ENCODE assay signal across 8 cellular contexts in genomic region chr22:18890510-18891192, GRCh38. TPM values are rescaled to one million over a fixed set of nuclear protein-coding genes. Genes with fewer than 3 reads are reported as not detected.
DNase-seq lines count a peak whose midpoint lies in the region; ATAC-seq, FAIRE-seq and TF ChIP-seq lines count a peak whose summit lies in the region.
"Not testable (repeated sequence)": the region's sequence is repeated elsewhere in the genome, so short reads cannot be mapped to it uniquely, and the experiment has no call there.
"Had no signal": no experiment of that assay in that cellular context is flagged by ENCODE, and none has a peak within 500 bp of the region (broad histone marks: within the 10 kb centered on the region; RNA-seq: fewer than 3 reads in every experiment).

No MANE protein-coding gene starts in this region.

- H2AFZ ChIP-seq in GM12878 (ENCODE audit: control insufficient read depth, low read depth, low read length); HepG2 (ENCODE audit: low read length): not testable (repeated sequence)

- not testable (repeated sequence) for DNase-seq in GM12892 (ENCODE audit: insufficient read length); GM12878 (ENCODE audit: low read depth, low spot score); foreskin keratinocyte; HepG2 (ENCODE audit: low spot score)

- not testable (repeated sequence) for H3K79me2 ChIP-seq in GM12878 (ENCODE audit: control insufficient read depth, insufficient read depth, low read length); HepG2 (ENCODE audit: insufficient read depth, low read length)

- RAD21 ChIA-PET in GM12878 (lab: Charles Lee; ENCODE audit: unreplicated experiment), result not testable (repeated sequence)

- not testable (repeated sequence) for TF ChIP-seq POLR2A in GM12892 (IDR thresholded peaks at IDR 0.05; ENCODE audit: low read depth, low read length); GM12878 (IDR thresholded peaks at IDR 0.05; ENCODE audit: low read depth, low read length); HepG2 (IDR thresholded peaks at IDR 0.05; ENCODE audit: insufficient read depth in 1 of 2, low read depth in 2 of 2, low read length in 2 of 2)

- not testable (repeated sequence) for H3K9ac ChIP-seq in GM12878 (ENCODE audit: control insufficient read depth, insufficient read depth, low read length); HepG2 (ENCODE audit: insufficient read depth, low read depth, low read length)

- TF ChIP-seq CTCF in GM12878 (IDR thresholded peaks at IDR 0.05 in 2 of 3, conservative IDR thresholded peaks at IDR 0.05 in 1 of 3; ENCODE audit: control insufficient read depth in 2 of 3, extremely low read depth in 1 of 3, insufficient read depth in 1 of 3, low read depth in 3 of 3, low read length in 3 of 3); foreskin keratinocyte (conservative IDR thresholded peaks at IDR 0.05); HepG2 (CRISPR knock-in tag; IDR thresholded peaks at IDR 0.05): not testable (repeated sequence)

- not testable (repeated sequence) for BruUV-seq in GM12878 (replicated peaks; lab: Mats Ljungman, UMichigan); HepG2 (replicated peaks; lab: Mats Ljungman, UMichigan)

- FAIRE-seq in GM12892 (lab: Jason Lieb, UNC) (peak; percentile 77), GM12878 (lab: Jason Lieb, UNC) (peak; percentile 89), HepG2 (lab: Jason Lieb, UNC) (peak; percentile 73)

- ATAC-seq in GM19452 (IDR thresholded peaks at IDR 0.05; ENCODE audit: unreplicated experiment) (peak; percentile 83), GM21737 (IDR thresholded peaks at IDR 0.05; ENCODE audit: unreplicated experiment) (peak; percentile 92), HG03439 (IDR thresholded peaks at IDR 0.05; ENCODE audit: unreplicated experiment) (peak; percentile 97), foreskin keratinocyte (peak; percentile 23)
- not testable (repeated sequence) for ATAC-seq in GM12878, HepG2

- intact Hi-C loops in GM12878 (cut with micrococcal nuclease; ENCODE audit: unreplicated experiment); HepG2 (cut with micrococcal nuclease; ENCODE audit: unreplicated experiment): not testable (repeated sequence)

- not testable (repeated sequence) for H3K4me1 ChIP-seq in GM12878 (ENCODE audit: control insufficient read depth, insufficient read depth, low read length); foreskin keratinocyte; HepG2 (ENCODE audit: insufficient read depth, low read length)

- H4K20me1 ChIP-seq in GM12878 (ENCODE audit: control insufficient read depth, insufficient read depth); HepG2 (ENCODE audit: insufficient read depth, low read length): not testable (repeated sequence)

- POLR2A ChIA-PET in GM12878 (lab: Charles Lee); HepG2 (lab: Yijun Ruan, JAX): not testable (repeated sequence)

- no CpG with 5 or more reads among the region's 5 CpGs for WGBS in GM12878 (ENCODE audit: insufficient coverage, insufficient replicate concordance, low lambda C conversion rate, missing lambda C conversion rate)
- 0% methylated on average over 1 of the region's 5 CpGs for WGBS in HepG2 (ENCODE audit: low lambda C conversion rate)

- not testable (repeated sequence) for H3K4me2 ChIP-seq in GM12878 (ENCODE audit: control insufficient read depth, insufficient read depth); HepG2 (ENCODE audit: low read depth, low read length)

- SMC1A ChIA-PET in GM12878 (lab: Charles Lee; ENCODE audit: uncharacterized antibody, unreplicated experiment), result not testable (repeated sequence)

- TF ChIP-seq EP300 in GM12878 (IDR thresholded peaks at IDR 0.05; ENCODE audit: borderline replicate concordance in 1 of 2, control insufficient read depth in 1 of 2, low read depth in 2 of 2, low read length in 2 of 2); HepG2 (IDR thresholded peaks at IDR 0.05; ENCODE audit: low read depth in 2 of 2, low read length in 2 of 2); HepG2 (CRISPR knock-in tag; IDR thresholded peaks at IDR 0.05; ENCODE audit: borderline replicate concordance): not testable (repeated sequence)

- CTCF ChIA-PET in GM12878 (lab: Yijun Ruan, JAX); HepG2 (lab: Yijun Ruan, JAX; ENCODE audit: low intra/inter-chr PET ratio, low total read pairs): not testable (repeated sequence)

- H3K4me3 ChIP-seq in GM12878; HepG2 (replicated peaks in 1 of 3; ENCODE audit: insufficient read depth in 1 of 3, low read depth in 2 of 3, low read length in 3 of 3): not testable (repeated sequence)

- not testable (repeated sequence) for H3K27ac ChIP-seq in GM12878 (ENCODE audit: control insufficient read depth, insufficient read depth); foreskin keratinocyte; HepG2 (ENCODE audit: extremely low read length, insufficient read depth, low read length)

- not testable (repeated sequence) for H3K27me3 ChIP-seq in GM12878 (replicated peaks in 1 of 2; ENCODE audit: control insufficient read depth in 2 of 2, insufficient read depth in 2 of 2, low read length in 1 of 2); foreskin keratinocyte; HepG2 (ENCODE audit: control insufficient read depth in 1 of 2, insufficient read depth in 2 of 2, low read length in 2 of 2)

- not testable (repeated sequence) for H3K36me3 ChIP-seq in GM12878 (ENCODE audit: control insufficient read depth in 2 of 2, insufficient read depth in 2 of 2, low read length in 1 of 2); HepG2 (replicated peaks in 1 of 2; ENCODE audit: control insufficient read depth in 1 of 2, insufficient read depth in 2 of 2, low read length in 2 of 2)

- in situ Hi-C loops in GM12878 (cut with MboI); HepG2 (cut with HindIII; ENCODE audit: extremely low pct_ligation_motif_present, low pct_unique_long_range_greater_than_20kb): not testable (repeated sequence)

- not testable (repeated sequence) for H3K9me3 ChIP-seq in GM12878 (replicated peaks; ENCODE audit: control insufficient read depth, insufficient read depth, low read length); HepG2 (ENCODE audit: low read length)

- not testable (repeated sequence) for TF ChIP-seq RAD21 in GM12878 (IDR thresholded peaks at IDR 0.05; ENCODE audit: insufficient read depth, low read depth, low read length); HepG2 (CRISPR knock-in tag; IDR thresholded peaks at IDR 0.05)

RNA-seq across cellular contexts. Expression of gene DGCR6, which starts 15.5 kb away (rescaled TPM):
- polyA plus RNA-seq in GM12892 (2012; ENCODE audit: missing spikeins), result 0.57 TPM
- 0.65 and 0.76 TPM in 2 replicates for total RNA-seq in GM12878 (2013; cell fraction: nucleolus; rRNA removed)
- total RNA-seq in GM12878 (2014; rRNA removed), result 0.11 and 0.27 TPM in 2 replicates
- total RNA-seq in GM12878 (2014; rRNA removed; fragmentation: Illumina TruSeq; extraction: Trizol), result 0.13 TPM in 1 of 2 replicates, not detected in the other
- 0.13 and 0.31 TPM in 2 replicates for total RNA-seq in GM12878 (2021)
- not detected for polyA plus RNA-seq in GM12878 (2011; ENCODE audit: low read depth)
- 0.19 and 0.30 TPM in 2 replicates for polyA plus RNA-seq in GM12878 (2011; rRNA removed)
- polyA plus RNA-seq in GM12878 (2011; cell fraction: cytosol; rRNA removed), result 0.43 and 0.84 TPM in 2 replicates
- 0.59 and 1.1 TPM in 2 replicates for polyA plus RNA-seq in GM12878 (2011; cell fraction: nucleus; rRNA removed)
- 0.11 and 0.16 TPM in 2 replicates for polyA plus RNA-seq in GM12878 (2012)
- 0.06 and 0.19 TPM in 2 replicates for polyA plus RNA-seq in GM12878 (2014; fragmentation: Illumina TruSeq; extraction: Trizol)
- not detected for polyA plus RNA-seq in GM12878 (2014; fragmentation: Nextera tagmentation; extraction: Ambion mirVana)
- 0.08 and 0.22 TPM in 2 replicates for polyA plus RNA-seq in GM12878 (2014; rRNA removed)
- polyA plus RNA-seq in GM12878 (2016; fragmentation: Nextera tagmentation; extraction: Ambion mirVana), result under 1 TPM; 0.36 to 0.54 TPM
- polyA minus RNA-seq in GM12878 (2011; rRNA and poly(A)+ RNA removed), result 0.31 TPM in 1 of 2 replicates, not detected in the other
- polyA minus RNA-seq in GM12878 (2011; cell fraction: cytosol; rRNA and poly(A)+ RNA removed), result not detected in 2 replicates
- polyA minus RNA-seq in GM12878 (2011; cell fraction: nucleus; rRNA and poly(A)+ RNA removed), result 0.77 and 1.1 TPM in 2 replicates
- 0.48 and 0.63 TPM in 2 replicates for total RNA-seq in foreskin keratinocyte
- polyA plus RNA-seq in foreskin keratinocyte, result 0.42 and 0.87 TPM in 2 replicates
- 0.07 TPM in 1 of 2 replicates, not detected in the other for total RNA-seq in HepG2 (2016; rRNA removed; fragmentation: Illumina TruSeq; extraction: Trizol)
- total RNA-seq in HepG2 (2016; cell fraction: cytosol; rRNA removed; fragmentation: Illumina TruSeq; extraction: Trizol; ENCODE audit: low read depth), result 0.71 TPM in 1 of 2 replicates, not detected in the other
- total RNA-seq in HepG2 (2016; cell fraction: insoluble cytoplasmic fraction; rRNA removed; fragmentation: Illumina TruSeq; extraction: Trizol), result not detected in 2 replicates
- not detected in 2 replicates for total RNA-seq in HepG2 (2016; cell fraction: membrane; rRNA removed; fragmentation: Illumina TruSeq; extraction: Trizol)
- 0.12 TPM in 1 of 2 replicates, not detected in the other for total RNA-seq in HepG2 (2016; cell fraction: nucleus; rRNA removed; fragmentation: Illumina TruSeq; extraction: Trizol)
- 0.13 TPM in 1 of 2 replicates, not detected in the other for polyA plus RNA-seq in HepG2 (2011; rRNA removed)
- 0.05 TPM in 1 of 2 replicates, not detected in the other for polyA plus RNA-seq in HepG2 (2011; cell fraction: cytosol; rRNA removed)
- 0.16 and 0.17 TPM in 2 replicates for polyA plus RNA-seq in HepG2 (2011; cell fraction: nucleus; rRNA removed)
- not detected in 2 replicates for polyA plus RNA-seq in HepG2 (2012)
- polyA plus RNA-seq in HepG2 (2016; cell fraction: cytosol; fragmentation: Illumina TruSeq; extraction: Trizol; ENCODE audit: low read depth), result 0.26 TPM in 1 of 2 replicates, not detected in the other
- polyA plus RNA-seq in HepG2 (2016; cell fraction: insoluble cytoplasmic fraction; fragmentation: Illumina TruSeq; extraction: Trizol; ENCODE audit: low read depth), result not detected in 2 replicates
- polyA plus RNA-seq in HepG2 (2016; cell fraction: membrane; fragmentation: Illumina TruSeq; extraction: Trizol; ENCODE audit: low read depth), result 0.33 TPM in 1 of 2 replicates, not detected in the other
- polyA plus RNA-seq in HepG2 (2016; cell fraction: nucleus; fragmentation: Illumina TruSeq; extraction: Trizol; ENCODE audit: insufficient read depth, low read depth), result not detected in 2 replicates
- polyA minus RNA-seq in HepG2 (2011; rRNA and poly(A)+ RNA removed; ENCODE audit: low replicate concordance), result 0.12 and 2.3 TPM in 2 replicates
- not detected in 2 replicates for polyA minus RNA-seq in HepG2 (2011; cell fraction: cytosol; rRNA and poly(A)+ RNA removed)
- not detected in 2 replicates for polyA minus RNA-seq in HepG2 (2011; cell fraction: nucleus; rRNA and poly(A)+ RNA removed)

RNA-seq across cellular contexts. Expression of gene PRODH, which starts 45.4 kb away (rescaled TPM):
- 0.08 TPM for polyA plus RNA-seq in GM12892 (2012; ENCODE audit: missing spikeins)
- 0.19 TPM in 1 of 2 replicates, not detected in the other for total RNA-seq in GM12878 (2013; cell fraction: nucleolus; rRNA removed)
- total RNA-seq in GM12878 (2014; rRNA removed) (0.05 and 0.06 TPM in 2 replicates), GM12878 (2014; rRNA removed; fragmentation: Illumina TruSeq; extraction: Trizol) (0.05 TPM in 1 of 2 replicates, not detected in the other), GM12878 (2021) (0.13 TPM in 1 of 2 replicates, not detected in the other), foreskin keratinocyte (0.63 and 2.8 TPM in 2 replicates), HepG2 (2016; rRNA removed; fragmentation: Illumina TruSeq; extraction: Trizol) (0.29 TPM in 1 of 2 replicates, not detected in the other)
- polyA plus RNA-seq in GM12878 (2011; ENCODE audit: low read depth), result not detected
- polyA plus RNA-seq in GM12878 (2011; rRNA removed) (0.10 TPM in 2 replicates), GM12878 (2014; fragmentation: Illumina TruSeq; extraction: Trizol) (not detected in 2 replicates), GM12878 (2014; fragmentation: Nextera tagmentation; extraction: Ambion mirVana) (not detected), GM12878 (2014; rRNA removed) (0.03 and 0.09 TPM in 2 replicates), GM12878 (2016; fragmentation: Nextera tagmentation; extraction: Ambion mirVana) (under 1 TPM in 1 of 2 experiments, not detected in 1; 0.08 TPM), foreskin keratinocyte (0.54 and 2.1 TPM in 2 replicates), HepG2 (2011; rRNA removed) (0.30 and 0.76 TPM in 2 replicates)
- 0.10 and 0.20 TPM in 2 replicates for polyA plus RNA-seq in GM12878 (2011; cell fraction: cytosol; rRNA removed)
- 2.3 and 3.0 TPM in 2 replicates for polyA plus RNA-seq in GM12878 (2011; cell fraction: nucleus; rRNA removed)
- 0.17 and 0.19 TPM in 2 replicates for polyA plus RNA-seq in GM12878 (2012)
- 0.22 and 1.2 TPM in 2 replicates for polyA minus RNA-seq in GM12878 (2011; rRNA and poly(A)+ RNA removed)
- not detected in 2 replicates for polyA minus RNA-seq in GM12878 (2011; cell fraction: cytosol; rRNA and poly(A)+ RNA removed)
- 0.48 and 1.3 TPM in 2 replicates for polyA minus RNA-seq in GM12878 (2011; cell fraction: nucleus; rRNA and poly(A)+ RNA removed)
- not detected in 2 replicates for total RNA-seq in HepG2 (2016; cell fraction: cytosol; rRNA removed; fragmentation: Illumina TruSeq; extraction: Trizol; ENCODE audit: low read depth)
- total RNA-seq in HepG2 (2016; cell fraction: insoluble cytoplasmic fraction; rRNA removed; fragmentation: Illumina TruSeq; extraction: Trizol), result 0.30 TPM in 1 of 2 replicates, not detected in the other
- not detected in 2 replicates for total RNA-seq in HepG2 (2016; cell fraction: membrane; rRNA removed; fragmentation: Illumina TruSeq; extraction: Trizol)
- 0.22 and 0.50 TPM in 2 replicates for total RNA-seq in HepG2 (2016; cell fraction: nucleus; rRNA removed; fragmentation: Illumina TruSeq; extraction: Trizol)
- polyA plus RNA-seq in HepG2 (2011; cell fraction: cytosol; rRNA removed), result 0.04 and 0.29 TPM in 2 replicates
- polyA plus RNA-seq in HepG2 (2011; cell fraction: nucleus; rRNA removed), result 7.8 and 9.7 TPM in 2 replicates
- polyA plus RNA-seq in HepG2 (2012), result 0.59 and 0.69 TPM in 2 replicates
- not detected in 2 replicates for polyA plus RNA-seq in HepG2 (2016; cell fraction: cytosol; fragmentation: Illumina TruSeq; extraction: Trizol; ENCODE audit: low read depth)
- polyA plus RNA-seq in HepG2 (2016; cell fraction: insoluble cytoplasmic fraction; fragmentation: Illumina TruSeq; extraction: Trizol; ENCODE audit: low read depth), result not detected in 2 replicates
- not detected in 2 replicates for polyA plus RNA-seq in HepG2 (2016; cell fraction: membrane; fragmentation: Illumina TruSeq; extraction: Trizol; ENCODE audit: low read depth)
- 0.76 and 1.5 TPM in 2 replicates for polyA plus RNA-seq in HepG2 (2016; cell fraction: nucleus; fragmentation: Illumina TruSeq; extraction: Trizol; ENCODE audit: insufficient read depth, low read depth)
- 0.26 and 0.62 TPM in 2 replicates for polyA minus RNA-seq in HepG2 (2011; rRNA and poly(A)+ RNA removed; ENCODE audit: low replicate concordance)
- 0.88 TPM in 1 of 2 replicates, not detected in the other for polyA minus RNA-seq in HepG2 (2011; cell fraction: cytosol; rRNA and poly(A)+ RNA removed)
- 2.1 and 2.6 TPM in 2 replicates for polyA minus RNA-seq in HepG2 (2011; cell fraction: nucleus; rRNA and poly(A)+ RNA removed)
- total RNA-seq: H4 had no signal
